In the genomic region with DNA sequence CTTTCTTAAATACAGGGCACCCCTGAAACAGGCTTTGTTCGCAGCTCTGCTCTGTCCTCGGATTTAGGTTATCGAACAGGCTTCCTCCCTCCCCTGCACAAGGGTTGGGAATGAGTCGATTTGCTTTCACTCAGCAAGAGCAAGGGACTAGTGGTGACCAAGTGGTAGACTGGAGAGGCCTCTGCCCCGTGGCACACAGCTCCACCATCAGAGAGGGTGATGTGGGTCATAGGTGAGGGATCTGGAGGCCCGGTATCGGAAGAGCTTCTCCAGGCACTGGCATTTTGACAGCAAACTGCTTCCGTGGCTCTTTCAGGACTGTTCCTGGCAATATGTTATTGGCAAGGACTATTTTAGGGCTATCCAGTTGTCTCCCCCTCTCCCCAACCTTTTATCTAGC, we compare ENCODE assay signal across 20 cellular contexts. TPM values are rescaled to one million over a fixed set of nuclear protein-coding genes. Genes with fewer than 3 reads are reported as not detected.
A peak's percentile ranks its signal among the peaks of the same experiment; 100 is the strongest.
DNase-seq lines count a peak whose midpoint lies in the region; ATAC-seq, FAIRE-seq and TF ChIP-seq lines count a peak whose summit lies in the region.
"Had no signal": no experiment of that assay in that cellular context is flagged by ENCODE, and none has a peak within 500 bp of the region (broad histone marks: within the 10 kb centered on the region; RNA-seq: fewer than 3 reads in every experiment).

No MANE protein-coding gene starts in this region.

- no peaks in the 10 kb centered on the region for H3K27me3 Mint-ChIP-seq in activated CD4-positive, alpha-beta memory T cell treated with anti-CD3 and anti-CD28 coated beads for 36 hours
- H3K27me3 Mint-ChIP-seq: activated naive CD8-positive, alpha-beta T cell treated with anti-CD3 and anti-CD28 coated beads, Interleukin-2, amount 10 ng/mL, durations not matched to agents 7 days and 5 days; effector memory CD8-positive, alpha-beta T cell had no signal

- in situ Hi-C loops in HepG2 (cut with HindIII; ENCODE audit: extremely low pct_ligation_motif_present, low pct_unique_long_range_greater_than_20kb) = no loop called here

- no peak for FAIRE-seq in HepG2 (lab: Jason Lieb, UNC)
- FAIRE-seq in small intestine (lab: Jason Lieb, UNC) = no peak

- H3K36me3 ChIP-seq in HCT116 (ENCODE audit: control insufficient read depth in 1 of 2, insufficient read depth in 2 of 2, low read length in 2 of 2) = peaks cover 6 to 33% of the 10 kb centered on the region in 2 experiments
- H3K36me3 ChIP-seq in body of pancreas (replicated peaks in 1 of 2; ENCODE audit: insufficient read depth in 1 of 2, low read depth in 2 of 2) = peaks cover 4 to 11% of the 10 kb centered on the region in 2 donors
- peaks cover 11 to 40% of the 10 kb centered on the region in 2 experiments for H3K36me3 ChIP-seq in HepG2 (replicated peaks in 1 of 2; ENCODE audit: control insufficient read depth in 1 of 2, insufficient read depth in 2 of 2, low read length in 2 of 2)
- H3K36me3 ChIP-seq in small intestine (ENCODE audit: control insufficient read depth in 2 of 2, insufficient read depth in 2 of 2, low read length in 2 of 2) = peaks cover 16 to 27% of the 10 kb centered on the region in 2 donors

- no peak for TF ChIP-seq RAD21 in HCT116 (IDR thresholded peaks at IDR 0.05; ENCODE audit: low read depth)
- TF ChIP-seq RAD21 in HepG2 (CRISPR knock-in tag; IDR thresholded peaks at IDR 0.05) = no peak

- H3K4me1 Mint-ChIP-seq in activated CD4-positive, alpha-beta memory T cell treated with anti-CD3 and anti-CD28 coated beads for 36 hours (ENCODE audit: low read depth) = no peaks in the 10 kb centered on the region

- 43 to 49% methylated on average over 5 to 8 of the region's 8 CpGs for WGBS in body of pancreas, 2 donors
- WGBS in HepG2 (ENCODE audit: low lambda C conversion rate) = 73% methylated on average over 8 of the region's 8 CpGs
- WGBS in small intestine, 3 donors = 11 to 47% (median 47%) methylated on average over 8 of the region's 8 CpGs

- peak overlapping the region; percentile 17 to 53 for H3K4me3 ChIP-seq in HCT116 (replicated peaks in 1 of 2; ENCODE audit: low read depth in 1 of 2, low read length in 2 of 2)
- no peak overlapping the region for H3K4me3 ChIP-seq in body of pancreas
- H3K4me3 ChIP-seq in HepG2 (replicated peaks in 1 of 3; ENCODE audit: insufficient read depth in 1 of 3, low read depth in 2 of 3, low read length in 3 of 3) = no peak overlapping the region; a peak in 1 of 6 replicates
- no peak overlapping the region for H3K4me3 ChIP-seq in small intestine (ENCODE audit: low read depth in 1 of 2, low read length in 2 of 2)
- H3K4me3 ChIP-seq: SJSA1, vagina had no signal

- H3K9me2 ChIP-seq in HCT116 (ENCODE audit: insufficient read depth) = no peaks in the 10 kb centered on the region

- no peak overlapping the region for H3K27ac Mint-ChIP-seq in activated CD4-positive, alpha-beta memory T cell treated with anti-CD3 and anti-CD28 coated beads for 36 hours
- H3K27ac Mint-ChIP-seq: activated naive CD8-positive, alpha-beta T cell treated with anti-CD3 and anti-CD28 coated beads, Interleukin-2, amount 10 ng/mL, durations not matched to agents 7 days and 5 days; effector memory CD8-positive, alpha-beta T cell had no signal

- H3K9ac ChIP-seq in HCT116 (ENCODE audit: low read length) (peak overlapping the region; percentile 59), HepG2 (ENCODE audit: insufficient read depth, low read depth, low read length) (no peak overlapping the region)
- H3K9ac ChIP-seq: KMS-11 had no signal

- peak overlapping the region; percentile 74 for H3K27ac ChIP-seq in HCT116 (ENCODE audit: low read depth, low read length)
- peak overlapping the region; percentile 75 to 100 (median 94) for H3K27ac ChIP-seq in body of pancreas
- no peak overlapping the region for H3K27ac ChIP-seq in HepG2 (ENCODE audit: extremely low read length, insufficient read depth, low read length)
- peak overlapping the region; percentile 17 to 74 for H3K27ac ChIP-seq in small intestine (ENCODE audit: low read depth in 1 of 2, low read length in 1 of 2)
- H3K27ac ChIP-seq: KMS-11, SJSA1 had no signal

- TF ChIP-seq CTCF in HCT116 (IDR thresholded peaks at IDR 0.05 in 2 of 3, conservative IDR thresholded peaks at IDR 0.05 in 1 of 3; ENCODE audit: borderline replicate concordance in 1 of 3, insufficient read depth in 1 of 3, low read depth in 2 of 3, low read length in 2 of 3) (no peak), body of pancreas (IDR thresholded peaks at IDR 0.05) (no peak), HepG2 (CRISPR knock-in tag; IDR thresholded peaks at IDR 0.05) (no peak)

- POLR2A ChIA-PET in HCT116 (lab: Charles Lee) (interaction anchor here (0.6 to 9.2 kb wide), 10 partner anchors 8 to 124 kb away, joined by 3 to 174 read pairs (median 4); no protein-coding TSS in a partner anchor), HepG2 (lab: Yijun Ruan, JAX) (interaction anchor here (0.8 to 2.0 kb wide), 5 partner anchors 11 to 111 kb away, joined by 3 to 5 read pairs (median 3); no protein-coding TSS in a partner anchor)
- POLR2A ChIA-PET in activated CD4-positive, alpha-beta memory T cell treated with anti-CD3 and anti-CD28 coated beads for 36 hours (lab: Charles Lee) = interaction anchor here (0.6 kb wide), 1 partner anchor 172 kb away, joined by 4 read pairs; no protein-coding TSS in a partner anchor

- no peak overlapping the region for H3K4me3 Mint-ChIP-seq in activated CD4-positive, alpha-beta memory T cell treated with anti-CD3 and anti-CD28 coated beads for 36 hours
- H3K4me3 Mint-ChIP-seq: activated naive CD8-positive, alpha-beta T cell treated with anti-CD3 and anti-CD28 coated beads, Interleukin-2, amount 10 ng/mL, durations not matched to agents 7 days and 5 days; effector memory CD8-positive, alpha-beta T cell had no signal

- H3K27me3 ChIP-seq in HCT116 (ENCODE audit: insufficient read depth, low read length) (no peaks in the 10 kb centered on the region), body of pancreas (no peaks in the 10 kb centered on the region), HepG2 (ENCODE audit: control insufficient read depth in 1 of 2, insufficient read depth in 2 of 2, low read length in 2 of 2) (no peaks in the 10 kb centered on the region; a peak in 1 of 5 replicates), small intestine (ENCODE audit: control insufficient read depth in 2 of 2, insufficient read depth in 2 of 2, low read length in 2 of 2) (no peaks in the 10 kb centered on the region)
- H3K27me3 ChIP-seq: SJSA1, vagina had no signal

- H3K9me3 ChIP-seq in HCT116 (ENCODE audit: control insufficient read depth in 1 of 2, insufficient read depth in 1 of 2, low read depth in 1 of 2, low read length in 2 of 2) = no peaks in the 10 kb centered on the region
- no peaks in the 10 kb centered on the region for H3K9me3 ChIP-seq in body of pancreas
- no peaks in the 10 kb centered on the region for H3K9me3 ChIP-seq in HepG2 (ENCODE audit: low read length)
- H3K9me3 ChIP-seq in small intestine (ENCODE audit: control insufficient read depth, low read depth) = no peaks in the 10 kb centered on the region
- H3K9me3 ChIP-seq: SJSA1, vagina had no signal

- peaks cover 23% of the 10 kb centered on the region for H3K36me3 Mint-ChIP-seq in activated CD4-positive, alpha-beta memory T cell treated with anti-CD3 and anti-CD28 coated beads for 36 hours

- intact Hi-C loops in HCT116 (cut with micrococcal nuclease) (no loop called here), body of pancreas (cut with DNase I) (no loop called here), HepG2 (cut with micrococcal nuclease; ENCODE audit: unreplicated experiment) (no loop called here)
- intact Hi-C loops in activated CD4-positive, alpha-beta memory T cell treated with anti-CD3 and anti-CD28 coated beads for 36 hours (cut with micrococcal nuclease) = no loop called here

- H3K79me2 ChIP-seq in HCT116 (ENCODE audit: insufficient read depth, low read length) (peaks cover 19% of the 10 kb centered on the region), HepG2 (ENCODE audit: insufficient read depth, low read length) (peaks cover 26% of the 10 kb centered on the region)

- TF ChIP-seq POLR2A in HCT116 (IDR thresholded peaks at IDR 0.05; ENCODE audit: borderline replicate concordance, extremely low read depth, insufficient read depth, insufficient read length) (no peak), body of pancreas (IDR thresholded peaks at IDR 0.05) (no peak), HepG2 (IDR thresholded peaks at IDR 0.05; ENCODE audit: insufficient read depth in 1 of 2, low read depth in 2 of 2, low read length in 2 of 2) (no peak)

- no peaks in the 10 kb centered on the region for H3K9me3 Mint-ChIP-seq in activated CD4-positive, alpha-beta memory T cell treated with anti-CD3 and anti-CD28 coated beads for 36 hours
- H3K9me3 Mint-ChIP-seq: activated naive CD8-positive, alpha-beta T cell treated with anti-CD3 and anti-CD28 coated beads, Interleukin-2, amount 10 ng/mL, durations not matched to agents 7 days and 5 days; effector memory CD8-positive, alpha-beta T cell had no signal

- H3K4me2 ChIP-seq in HCT116 (ENCODE audit: low read length) (peak overlapping the region; percentile 99), HepG2 (ENCODE audit: low read depth, low read length) (peak overlapping the region; percentile 55; the same call in 1 of the 2 replicates)
- H3K4me2 ChIP-seq: KMS-11 had no signal

- DNase-seq in HCT116 (ENCODE audit: low read depth, low spot score) = no peak
- no peak for DNase-seq in body of pancreas
- DNase-seq in HepG2 (ENCODE audit: low spot score) = no peak
- DNase-seq in small intestine = peak; percentile 64
- no peak for DNase-seq in activated CD4-positive, alpha-beta memory T cell treated with anti-CD3 and anti-CD28 coated beads for 36 hours
- DNase-seq: activated CD4-positive, alpha-beta T cell treated with anti-CD3 and anti-CD28 coated beads, Interleukin-2, amount 50 U/mL, for 1 hour; activated naive CD8-positive, alpha-beta T cell treated with anti-CD3 and anti-CD28 coated beads, Interleukin-2, amount 10 ng/mL, durations not matched to agents 7 days and 5 days; activated T-cell treated with anti-CD3 and anti-CD28 coated beads, Interleukin-2, amount 50 U/mL, for 1 hour; effector memory CD8-positive, alpha-beta T cell; NCI-H1436; NCI-H345; nucleus accumbens; stimulated activated naive CD4-positive, alpha-beta T cell had no signal

- no peak for TF ChIP-seq EP300 in HepG2 (IDR thresholded peaks at IDR 0.05; ENCODE audit: low read depth in 2 of 2, low read length in 2 of 2)
- no peak for TF ChIP-seq EP300 in HepG2 (CRISPR knock-in tag; IDR thresholded peaks at IDR 0.05; ENCODE audit: borderline replicate concordance)

- H4K20me1 ChIP-seq in HCT116 (ENCODE audit: insufficient read depth) (no peaks in the 10 kb centered on the region), HepG2 (ENCODE audit: insufficient read depth, low read length) (peaks cover 29% of the 10 kb centered on the region)

- CTCF ChIA-PET in HCT116 (lab: Charles Lee) (interaction anchor here (0.6 to 7.1 kb wide), 13 partner anchors 8 to 493 kb away, joined by 3 to 106 read pairs (median 7); a partner anchor contains a TSS), HepG2 (lab: Yijun Ruan, JAX; ENCODE audit: low intra/inter-chr PET ratio, low total read pairs) (interaction anchor here (3.9 kb wide), 1 partner anchor 112 kb away, joined by 40 read pairs; no protein-coding TSS in a partner anchor)
- CTCF ChIA-PET in activated CD4-positive, alpha-beta memory T cell treated with anti-CD3 and anti-CD28 coated beads for 36 hours (lab: Charles Lee) = interaction anchor here (0.6 to 2.6 kb wide), 4 partner anchors 7 to 130 kb away, joined by 3 to 16 read pairs (median 6); no protein-coding TSS in a partner anchor

- no TSS peak for BruUV-seq in HCT116 (replicated peaks; lab: Mats Ljungman, UMichigan)
- no TSS peak for BruUV-seq in HepG2 (replicated peaks; lab: Mats Ljungman, UMichigan)

- no peak for ATAC-seq in HCT116
- no peak for ATAC-seq in body of pancreas
- no peak for ATAC-seq in HepG2
- ATAC-seq in HG03378 (IDR thresholded peaks at IDR 0.05; ENCODE audit: unreplicated experiment) = no peak
- no peak for ATAC-seq in HG03280 (IDR thresholded peaks at IDR 0.05; ENCODE audit: unreplicated experiment)
- no peak for ATAC-seq in HG03025 (IDR thresholded peaks at IDR 0.05; ENCODE audit: low FRiP score, unreplicated experiment)
- ATAC-seq: effector memory CD8-positive, alpha-beta T cell had no signal

- H3K4me1 ChIP-seq in HCT116 (ENCODE audit: control insufficient read depth in 1 of 2, insufficient read depth in 2 of 2, low read length in 2 of 2) (peaks cover 54 to 75% of the 10 kb centered on the region in 2 experiments), body of pancreas (peaks cover 32% of the 10 kb centered on the region), HepG2 (ENCODE audit: insufficient read depth, low read length) (peaks cover 54% of the 10 kb centered on the region), small intestine (ENCODE audit: control insufficient read depth in 2 of 2, insufficient read depth in 1 of 2, low read depth in 1 of 2, low read length in 1 of 2) (no peaks in the 10 kb centered on the region)

- RAD21 ChIA-PET in HCT116 (lab: Charles Lee; ENCODE audit: low non-redundant PET in 1 of 2, low total read pairs in 2 of 2, uncharacterized antibody in 2 of 2, unreplicated experiment in 2 of 2) = interaction anchor here (0.7 to 2.9 kb wide), 7 partner anchors 15 to 112 kb away, joined by 3 to 9 read pairs (median 4); no protein-coding TSS in a partner anchor

- H2AFZ ChIP-seq in HCT116 (ENCODE audit: low read depth, low read length, poor library complexity, severe bottlenecking) = no peak overlapping the region
- no peak overlapping the region for H2AFZ ChIP-seq in HepG2 (ENCODE audit: low read length)

RNA-seq across cellular contexts. Expression of a gene that starts 3.1 kb away (rescaled TPM):
- total RNA-seq in HCT116 (2021; ENCODE audit: unreplicated experiment) (200 TPM), body of pancreas (100 to 1,000 TPM in 1 of 2 donors, 10 to 100 TPM in 1; 93.7 to 293 TPM), HepG2 (2016; rRNA removed; fragmentation: Illumina TruSeq; extraction: Trizol) (7.9 and 11.5 TPM in 2 replicates)
- 284 and 412 TPM in 2 replicates for polyA plus RNA-seq in HCT116 (2012)
- total RNA-seq in HepG2 (2016; cell fraction: cytosol; rRNA removed; fragmentation: Illumina TruSeq; extraction: Trizol; ENCODE audit: low read depth) = 2.7 and 3.4 TPM in 2 replicates
- total RNA-seq in HepG2 (2016; cell fraction: insoluble cytoplasmic fraction; rRNA removed; fragmentation: Illumina TruSeq; extraction: Trizol) = 10.4 and 13.3 TPM in 2 replicates
- total RNA-seq in HepG2 (2016; cell fraction: membrane; rRNA removed; fragmentation: Illumina TruSeq; extraction: Trizol) = 6.2 and 6.3 TPM in 2 replicates
- 12.6 and 14.1 TPM in 2 replicates for total RNA-seq in HepG2 (2016; cell fraction: nucleus; rRNA removed; fragmentation: Illumina TruSeq; extraction: Trizol)
- polyA plus RNA-seq in HepG2 (2011; rRNA removed) (55.1 and 85.6 TPM in 2 replicates), small intestine (100 to 1,000 TPM; 261 to 487 (median 395) TPM)
- 53.6 and 65.9 TPM in 2 replicates for polyA plus RNA-seq in HepG2 (2011; cell fraction: cytosol; rRNA removed)
- 100 and 160 TPM in 2 replicates for polyA plus RNA-seq in HepG2 (2011; cell fraction: nucleus; rRNA removed)
- polyA plus RNA-seq in HepG2 (2012) = 23.2 and 51.8 TPM in 2 replicates
- 1.3 and 1.4 TPM in 2 replicates for polyA plus RNA-seq in HepG2 (2016; cell fraction: cytosol; fragmentation: Illumina TruSeq; extraction: Trizol; ENCODE audit: low read depth)
- polyA plus RNA-seq in HepG2 (2016; cell fraction: insoluble cytoplasmic fraction; fragmentation: Illumina TruSeq; extraction: Trizol; ENCODE audit: low read depth) = 8.0 and 8.3 TPM in 2 replicates
- polyA plus RNA-seq in HepG2 (2016; cell fraction: membrane; fragmentation: Illumina TruSeq; extraction: Trizol; ENCODE audit: low read depth) = 1.5 and 2.1 TPM in 2 replicates
- polyA plus RNA-seq in HepG2 (2016; cell fraction: nucleus; fragmentation: Illumina TruSeq; extraction: Trizol; ENCODE audit: insufficient read depth, low read depth) = 32.7 and 37.5 TPM in 2 replicates
- 97.8 and 144 TPM in 2 replicates for polyA minus RNA-seq in HepG2 (2011; rRNA and poly(A)+ RNA removed; ENCODE audit: low replicate concordance)
- polyA minus RNA-seq in HepG2 (2011; cell fraction: cytosol; rRNA and poly(A)+ RNA removed) = 37.5 and 50.6 TPM in 2 replicates
- polyA minus RNA-seq in HepG2 (2011; cell fraction: nucleus; rRNA and poly(A)+ RNA removed) = 25.4 and 41.9 TPM in 2 replicates
- under 1 TPM; 0.12 to 0.46 TPM for total RNA-seq in activated CD4-positive, alpha-beta memory T cell treated with anti-CD3 and anti-CD28 coated beads for 36 hours
- total RNA-seq: skeletal muscle tissue had no signal

RNA-seq across cellular contexts. Expression of a gene that starts 24.8 kb away (rescaled TPM):
- total RNA-seq in HCT116 (2021; ENCODE audit: unreplicated experiment) = 85.9 TPM
- 57.2 and 67.7 TPM in 2 replicates for polyA plus RNA-seq in HCT116 (2012)
- 100 to 1,000 TPM in 1 of 2 donors, 10 to 100 TPM in 1; 62.3 to 233 TPM for total RNA-seq in body of pancreas
- total RNA-seq in HepG2 (2016; rRNA removed; fragmentation: Illumina TruSeq; extraction: Trizol) = 38.4 and 39.5 TPM in 2 replicates
- total RNA-seq in HepG2 (2016; cell fraction: cytosol; rRNA removed; fragmentation: Illumina TruSeq; extraction: Trizol; ENCODE audit: low read depth) = 7.3 and 9.5 TPM in 2 replicates
- 34.4 and 39.3 TPM in 2 replicates for total RNA-seq in HepG2 (2016; cell fraction: insoluble cytoplasmic fraction; rRNA removed; fragmentation: Illumina TruSeq; extraction: Trizol)
- 12.6 and 12.8 TPM in 2 replicates for total RNA-seq in HepG2 (2016; cell fraction: membrane; rRNA removed; fragmentation: Illumina TruSeq; extraction: Trizol)
- total RNA-seq in HepG2 (2016; cell fraction: nucleus; rRNA removed; fragmentation: Illumina TruSeq; extraction: Trizol) = 21.9 and 25.1 TPM in 2 replicates
- polyA plus RNA-seq in HepG2 (2011; rRNA removed) = 18.1 and 20.6 TPM in 2 replicates
- 12.3 and 14.6 TPM in 2 replicates for polyA plus RNA-seq in HepG2 (2011; cell fraction: cytosol; rRNA removed)
- 20.7 and 21.2 TPM in 2 replicates for polyA plus RNA-seq in HepG2 (2011; cell fraction: nucleus; rRNA removed)
- 24.3 and 34.0 TPM in 2 replicates for polyA plus RNA-seq in HepG2 (2012)
- polyA plus RNA-seq in HepG2 (2016; cell fraction: cytosol; fragmentation: Illumina TruSeq; extraction: Trizol; ENCODE audit: low read depth) = 4.3 and 5.1 TPM in 2 replicates
- polyA plus RNA-seq in HepG2 (2016; cell fraction: insoluble cytoplasmic fraction; fragmentation: Illumina TruSeq; extraction: Trizol; ENCODE audit: low read depth) = 42.3 and 55.4 TPM in 2 replicates
- polyA plus RNA-seq in HepG2 (2016; cell fraction: membrane; fragmentation: Illumina TruSeq; extraction: Trizol; ENCODE audit: low read depth) = 9.4 and 10.7 TPM in 2 replicates
- polyA plus RNA-seq in HepG2 (2016; cell fraction: nucleus; fragmentation: Illumina TruSeq; extraction: Trizol; ENCODE audit: insufficient read depth, low read depth) = 56.7 and 59.2 TPM in 2 replicates
- polyA minus RNA-seq in HepG2 (2011; rRNA and poly(A)+ RNA removed; ENCODE audit: low replicate concordance) = 36.5 and 72.3 TPM in 2 replicates
- 10.2 and 16.1 TPM in 2 replicates for polyA minus RNA-seq in HepG2 (2011; cell fraction: cytosol; rRNA and poly(A)+ RNA removed)
- 9.2 and 9.7 TPM in 2 replicates for polyA minus RNA-seq in HepG2 (2011; cell fraction: nucleus; rRNA and poly(A)+ RNA removed)
- 100 to 1,000 TPM in 2 of 3 donors, 10 to 100 TPM in 1; 69.7 to 183 (median 111) TPM for polyA plus RNA-seq in small intestine
- 10 to 100 TPM; 48.3 to 50.1 TPM for total RNA-seq in activated CD4-positive, alpha-beta memory T cell treated with anti-CD3 and anti-CD28 coated beads for 36 hours

RNA-seq across cellular contexts. Expression of a gene that starts 52.0 kb away (rescaled TPM):
- total RNA-seq in HCT116 (2021; ENCODE audit: unreplicated experiment) (100 TPM), body of pancreas (10 to 100 TPM; 20.2 to 25.4 TPM), HepG2 (2016; rRNA removed; fragmentation: Illumina TruSeq; extraction: Trizol) (97.8 and 115 TPM in 2 replicates)
- 42.7 and 44.5 TPM in 2 replicates for polyA plus RNA-seq in HCT116 (2012)
- total RNA-seq in HepG2 (2016; cell fraction: cytosol; rRNA removed; fragmentation: Illumina TruSeq; extraction: Trizol; ENCODE audit: low read depth) = 11.9 and 13.6 TPM in 2 replicates
- 101 and 122 TPM in 2 replicates for total RNA-seq in HepG2 (2016; cell fraction: insoluble cytoplasmic fraction; rRNA removed; fragmentation: Illumina TruSeq; extraction: Trizol)
- 28.7 and 32.9 TPM in 2 replicates for total RNA-seq in HepG2 (2016; cell fraction: membrane; rRNA removed; fragmentation: Illumina TruSeq; extraction: Trizol)
- total RNA-seq in HepG2 (2016; cell fraction: nucleus; rRNA removed; fragmentation: Illumina TruSeq; extraction: Trizol) = 60.9 and 62.3 TPM in 2 replicates
- polyA plus RNA-seq in HepG2 (2011; rRNA removed) (41.2 and 50.8 TPM in 2 replicates), small intestine (10 to 100 TPM; 44.3 to 58.3 (median 46.7) TPM)
- 21.0 and 31.9 TPM in 2 replicates for polyA plus RNA-seq in HepG2 (2011; cell fraction: cytosol; rRNA removed)
- polyA plus RNA-seq in HepG2 (2011; cell fraction: nucleus; rRNA removed) = 13.4 and 17.3 TPM in 2 replicates
- polyA plus RNA-seq in HepG2 (2012) = 33.7 and 42.3 TPM in 2 replicates
- 10.8 and 12.4 TPM in 2 replicates for polyA plus RNA-seq in HepG2 (2016; cell fraction: cytosol; fragmentation: Illumina TruSeq; extraction: Trizol; ENCODE audit: low read depth)
- 102 and 120 TPM in 2 replicates for polyA plus RNA-seq in HepG2 (2016; cell fraction: insoluble cytoplasmic fraction; fragmentation: Illumina TruSeq; extraction: Trizol; ENCODE audit: low read depth)
- 20.6 and 23.3 TPM in 2 replicates for polyA plus RNA-seq in HepG2 (2016; cell fraction: membrane; fragmentation: Illumina TruSeq; extraction: Trizol; ENCODE audit: low read depth)
- polyA plus RNA-seq in HepG2 (2016; cell fraction: nucleus; fragmentation: Illumina TruSeq; extraction: Trizol; ENCODE audit: insufficient read depth, low read depth) = 92.4 and 105 TPM in 2 replicates
- 20.7 and 68.8 TPM in 2 replicates for polyA minus RNA-seq in HepG2 (2011; rRNA and poly(A)+ RNA removed; ENCODE audit: low replicate concordance)
- 12.0 and 12.4 TPM in 2 replicates for polyA minus RNA-seq in HepG2 (2011; cell fraction: cytosol; rRNA and poly(A)+ RNA removed)
- 29.9 and 30.0 TPM in 2 replicates for polyA minus RNA-seq in HepG2 (2011; cell fraction: nucleus; rRNA and poly(A)+ RNA removed)
- total RNA-seq in activated CD4-positive, alpha-beta memory T cell treated with anti-CD3 and anti-CD28 coated beads for 36 hours = 10 to 100 TPM; 66.5 to 67.2 TPM

Comparison
In these comparisons a context has a peak if more than half of its experiments do, and no peak if none do; other contexts are left out.
1. H3K4me3 ChIP-seq: peak in HCT116 (2 of 2); none in body of pancreas (0 of 2), HepG2 (0 of 3) and small intestine (0 of 2).
2. RNA of a gene that starts 3.1 kb away (total RNA-seq): 93.7 to 293 TPM in body of pancreas and 200 TPM in HCT116 (single experiment); 2.7 to 14.1 TPM in HepG2 and 0.12 to 0.46 TPM in activated CD4-positive, alpha-beta memory T cell treated with anti-CD3 and anti-CD28 coated beads for 36 hours; every median in the first group is over 4 times any median in the second.